In the genomic region with DNA sequence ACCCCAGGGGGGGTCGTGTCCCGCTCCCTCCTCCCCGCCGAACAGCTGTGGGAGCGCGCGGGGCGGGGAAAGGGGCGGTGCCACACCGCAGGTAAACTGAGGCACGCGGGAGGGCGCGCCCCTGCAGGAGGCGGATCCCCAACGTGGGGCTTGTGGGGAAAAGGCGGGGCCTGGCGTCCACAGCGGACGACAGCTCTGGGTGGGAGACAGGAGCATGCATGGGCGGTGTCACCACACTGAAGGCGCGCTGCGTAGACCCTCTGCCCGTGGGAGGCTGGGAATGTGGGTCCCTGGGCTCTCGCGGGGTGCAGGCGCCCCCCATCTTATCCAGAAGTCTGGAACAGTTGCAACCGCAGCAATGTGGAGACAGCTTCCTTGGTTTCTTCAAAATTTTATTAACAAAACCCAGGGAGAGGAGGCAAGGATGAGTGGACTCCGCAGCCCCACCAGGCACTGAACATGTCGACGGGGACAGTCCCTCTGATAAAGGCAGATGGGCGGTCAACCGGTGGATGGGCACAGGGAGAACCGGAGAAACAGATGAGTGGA, we compare ENCODE assay signal across 8 cellular contexts. TPM values are rescaled to one million over a fixed set of nuclear protein-coding genes. Genes with fewer than 3 reads are reported as not detected.
DNase-seq lines count a peak whose midpoint lies in the region; ATAC-seq, FAIRE-seq and TF ChIP-seq lines count a peak whose summit lies in the region.

No MANE protein-coding gene starts in this region.

- POLR2A ChIA-PET in K562 (lab: Yijun Ruan, JAX): interaction anchor here (0.6 to 2.1 kb wide), 8 partner anchors 8 to 93 kb away, joined by 3 to 7 read pairs (median 4); a partner anchor contains a TSS

- peak overlapping the region; percentile 86 for H3K27ac ChIP-seq in K562 (ENCODE audit: extremely low read depth, low read depth, low read length)
- H3K27ac ChIP-seq in right lobe of liver: peak overlapping the region; percentile 84 to 91 (median 89)
- peak overlapping the region; percentile 63 to 97 (median 91) for H3K27ac ChIP-seq in tibial nerve

- TF ChIP-seq POLR2A in K562 (conservative IDR thresholded peaks at IDR 0.05) (no peak), right lobe of liver (IDR thresholded peaks at IDR 0.05) (no peak), tibial nerve (IDR thresholded peaks at IDR 0.05) (no peak)

- H3K9ac ChIP-seq in K562 (ENCODE audit: insufficient read depth in 1 of 2, low read depth in 2 of 2, low read length in 2 of 2): peak overlapping the region; percentile 97 to 99; a peak in 3 of 4 replicates

- no peaks in the 10 kb centered on the region for H3K9me1 ChIP-seq in K562 (ENCODE audit: control insufficient read depth, insufficient read depth, low read length)

- peak overlapping the region; percentile 95 for H3K4me2 ChIP-seq in K562 (ENCODE audit: insufficient read depth, low read length)

- CTCF ChIA-PET in activated CD8-positive, alpha-beta memory T cell treated with anti-CD3 and anti-CD28 coated beads, Interleukin-2, amount 10 ng/mL, durations not matched to agents 7 days and 5 days (lab: Charles Lee): interaction anchor here (0.7 to 2.9 kb wide), 8 partner anchors 8 to 148 kb away, joined by 3 to 22 read pairs (median 6); a partner anchor contains a TSS
- CTCF ChIA-PET in K562 (lab: Yijun Ruan, JAX; ENCODE audit: low intra/inter-chr PET ratio): no interaction called here

- peak overlapping the region; percentile 97 for H2AFZ ChIP-seq in K562 (ENCODE audit: low read depth, low read length)

- no peak for DNase-seq in activated CD8-positive, alpha-beta memory T cell treated with anti-CD3 and anti-CD28 coated beads, Interleukin-2, amount 10 ng/mL, durations not matched to agents 7 days and 5 days
- DNase-seq in activated CD8-positive, alpha-beta memory T cell treated with anti-CD3 and anti-CD28 coated beads for 24 hours: no peak
- DNase-seq in K562 (ENCODE audit: extremely low read depth in 1 of 4, low spot score in 3 of 4) (no peak), right lobe of liver (no peak), tibial nerve (ENCODE audit: low spot score in 2 of 2) (no peak), SK-N-DZ (ENCODE audit: low spot score) (no peak)

- peak overlapping the region; percentile 99 for H3K4me3 Mint-ChIP-seq in activated CD8-positive, alpha-beta memory T cell treated with anti-CD3 and anti-CD28 coated beads, Interleukin-2, amount 10 ng/mL, durations not matched to agents 7 days and 5 days

- no TSS peak for BruUV-seq in K562 (replicated peaks; lab: Mats Ljungman, UMichigan)

- no peaks in the 10 kb centered on the region for H3K27me3 Mint-ChIP-seq in activated CD8-positive, alpha-beta memory T cell treated with anti-CD3 and anti-CD28 coated beads, Interleukin-2, amount 10 ng/mL, durations not matched to agents 7 days and 5 days

- no peak for TF ChIP-seq RAD21 in K562 (CRISPR knock-in tag; conservative IDR thresholded peaks at IDR 0.05 in 1 of 2, IDR thresholded peaks at IDR 0.05 in 1 of 2)

- 31% methylated on average over 9 of the region's 35 CpGs for WGBS in K562 (ENCODE audit: insufficient coverage, low coverage, missing lambda C conversion rate)
- 71% methylated on average over 4 of the region's 35 CpGs for WGBS in right lobe of liver (ENCODE audit: insufficient coverage, low coverage, low lambda C conversion rate, missing lambda C conversion rate)
- WGBS in tibial nerve, 2 donors: 42 to 83% methylated on average over 13 to 29 of the region's 35 CpGs

- H3K4me1 Mint-ChIP-seq in activated CD8-positive, alpha-beta memory T cell treated with anti-CD3 and anti-CD28 coated beads, Interleukin-2, amount 10 ng/mL, durations not matched to agents 7 days and 5 days: peaks cover 60% of the 10 kb centered on the region

- in situ Hi-C loops in K562 (cut with MboI): no loop called here

- H3K9me3 Mint-ChIP-seq in activated CD8-positive, alpha-beta memory T cell treated with anti-CD3 and anti-CD28 coated beads, Interleukin-2, amount 10 ng/mL, durations not matched to agents 7 days and 5 days (ENCODE audit: low read depth): no peaks in the 10 kb centered on the region

- no peak for TF ChIP-seq EP300 in K562 (IDR thresholded peaks at IDR 0.05; ENCODE audit: low read length)
- no peak for TF ChIP-seq EP300 in tibial nerve (IDR thresholded peaks at IDR 0.05)

- H3K4me3 ChIP-seq in K562: peak overlapping the region; percentile 74
- H3K4me3 ChIP-seq in right lobe of liver: peak overlapping the region; percentile 72 to 86 (median 86)
- H3K4me3 ChIP-seq in tibial nerve: peak overlapping the region; percentile 49 to 99 (median 88)

- intact Hi-C loops in K562 (cut with micrococcal nuclease) (no loop called here), right lobe of liver (cut with DNase I) (loop anchor here in 1 of 2 donors (10.0 kb wide), 1 partner anchor 73 kb away; no protein-coding TSS in a partner anchor)

- TF ChIP-seq CTCF in K562 (IDR thresholded peaks at IDR 0.05 in 2 of 3, conservative IDR thresholded peaks at IDR 0.05 in 1 of 3; ENCODE audit: insufficient read depth in 2 of 3, low read depth in 1 of 3, low read length in 3 of 3) (no peak), right lobe of liver (IDR thresholded peaks at IDR 0.05) (no peak), tibial nerve (IDR thresholded peaks at IDR 0.05) (no peak)

- peaks cover 7 to 41% of the 10 kb centered on the region in 2 experiments; a peak in 3 of 5 replicates for H3K4me1 ChIP-seq in K562 (replicated peaks in 1 of 2; ENCODE audit: control insufficient read depth in 2 of 2, insufficient read depth in 2 of 2, low read length in 2 of 2)
- H3K4me1 ChIP-seq in right lobe of liver: peaks cover 0 to 25% (median 6%) of the 10 kb centered on the region in 4 donors
- peaks cover 0 to 42% (median 19%) of the 10 kb centered on the region in 4 donors for H3K4me1 ChIP-seq in tibial nerve

- H3K27me3 ChIP-seq in K562 (ENCODE audit: control insufficient read depth in 2 of 2, insufficient read depth in 2 of 2, low read length in 2 of 2) (no peaks in the 10 kb centered on the region), right lobe of liver (no peaks in the 10 kb centered on the region), tibial nerve (no peaks in the 10 kb centered on the region)

- peak overlapping the region; percentile 95 for H3K27ac Mint-ChIP-seq in activated CD8-positive, alpha-beta memory T cell treated with anti-CD3 and anti-CD28 coated beads, Interleukin-2, amount 10 ng/mL, durations not matched to agents 7 days and 5 days

- H3K9me3 ChIP-seq in K562 (replicated peaks; ENCODE audit: control insufficient read depth, insufficient read depth, low read depth, low read length): no peaks in the 10 kb centered on the region
- no peaks in the 10 kb centered on the region for H3K9me3 ChIP-seq in right lobe of liver
- H3K9me3 ChIP-seq in tibial nerve: no peaks in the 10 kb centered on the region

- H3K79me2 ChIP-seq in K562 (ENCODE audit: control insufficient read depth, insufficient read depth, low read length): peaks cover 46% of the 10 kb centered on the region

- no peak for FAIRE-seq in K562 (lab: Jason Lieb, UNC)

- H3K36me3 ChIP-seq in K562 (ENCODE audit: control insufficient read depth, insufficient read depth, low read length) (peaks cover 74% of the 10 kb centered on the region; the same call in 2 of the 3 replicates), right lobe of liver (peaks cover 0 to 23% (median 2%) of the 10 kb centered on the region in 4 donors), tibial nerve (peaks cover 0 to 59% (median 0%) of the 10 kb centered on the region in 3 donors)

- ATAC-seq in activated CD8-positive, alpha-beta memory T cell treated with anti-CD3 and anti-CD28 coated beads, Interleukin-2, amount 10 ng/mL, durations not matched to agents 7 days and 5 days: no peak
- ATAC-seq in K562 (no peak), right lobe of liver (no peak), HG02588 (IDR thresholded peaks at IDR 0.05; ENCODE audit: unreplicated experiment) (no peak), GM19035 (IDR thresholded peaks at IDR 0.05; ENCODE audit: unreplicated experiment) (no peak)

- peaks cover 53% of the 10 kb centered on the region for H3K36me3 Mint-ChIP-seq in activated CD8-positive, alpha-beta memory T cell treated with anti-CD3 and anti-CD28 coated beads, Interleukin-2, amount 10 ng/mL, durations not matched to agents 7 days and 5 days

- peaks cover 2% of the 10 kb centered on the region; the same call in 1 of the 2 replicates for H4K20me1 ChIP-seq in K562 (replicated peaks; ENCODE audit: control insufficient read depth, insufficient read depth, low read length)

RNA-seq across cellular contexts. Expression of a gene that starts 0.7 kb away (rescaled TPM):
- total RNA-seq in activated CD8-positive, alpha-beta memory T cell treated with anti-CD3 and anti-CD28 coated beads, Interleukin-2, amount 10 ng/mL, durations not matched to agents 7 days and 5 days: 100 to 1,000 TPM in 1 of 2 experiments, 10 to 100 TPM in 1; 97.8 to 106 TPM
- total RNA-seq in K562 (2011; cell fraction: chromatin; rRNA removed; ENCODE audit: low replicate concordance): 124 and 196 TPM in 2 replicates
- 127 and 147 TPM in 2 replicates for total RNA-seq in K562 (2011; cell fraction: nucleolus; rRNA removed)
- 103 and 106 TPM in 2 replicates for total RNA-seq in K562 (2011; cell fraction: nucleoplasm; rRNA removed)
- total RNA-seq in K562 (2014; rRNA removed) (44.5 and 46.7 TPM in 2 replicates), K562 (2014; rRNA removed; fragmentation: Illumina TruSeq; extraction: Trizol) (14.8 and 16.4 TPM in 2 replicates), K562 (2015; rRNA removed; fragmentation: Illumina TruSeq; extraction: Trizol) (31.7 and 32.8 TPM in 2 replicates), K562 (2021) (59.7 and 60.9 TPM in 2 replicates), right lobe of liver (10 to 100 TPM; 29.7 to 32.4 (median 30.7) TPM), tibial nerve (100 to 1,000 TPM in 1 of 4 donors, 10 to 100 TPM in 3; 69.3 to 103 (median 85.7) TPM)
- polyA plus RNA-seq in K562 (2011; rRNA removed) (32.3 and 38.1 TPM in 2 replicates), K562 (2014; fragmentation: Illumina TruSeq; extraction: Trizol) (26.1 and 37.4 TPM in 2 replicates), K562 (2014; fragmentation: Nextera tagmentation; extraction: Ambion mirVana) (1 to 10 TPM; 3.0 to 3.6 TPM), K562 (2014; rRNA removed) (47.2 and 49.3 TPM in 2 replicates)
- 28.5 and 44.3 TPM in 2 replicates for polyA plus RNA-seq in K562 (2011; cell fraction: cytosol; rRNA removed)
- polyA plus RNA-seq in K562 (2011; cell fraction: nucleus; rRNA removed): 169 and 222 TPM in 2 replicates
- polyA plus RNA-seq in K562 (2012): 32.7 and 37.7 TPM in 2 replicates
- 23.8 and 26.4 TPM in 2 replicates for polyA minus RNA-seq in K562 (2011; rRNA and poly(A)+ RNA removed)
- 18.7 and 25.3 TPM in 2 replicates for polyA minus RNA-seq in K562 (2011; cell fraction: cytosol; rRNA and poly(A)+ RNA removed)
- polyA minus RNA-seq in K562 (2011; cell fraction: nucleus; rRNA and poly(A)+ RNA removed): 76.1 and 92.1 TPM in 2 replicates
- polyA plus RNA-seq in SK-N-DZ (2014; cell fraction: cytosol; rRNA removed): 37.6 and 48.4 TPM in 2 replicates
- polyA plus RNA-seq in SK-N-DZ (2014; cell fraction: nucleus; rRNA removed): 129 TPM in 2 replicates

RNA-seq across cellular contexts. Expression of a gene that starts 5.4 kb away (rescaled TPM):
- 100 to 1,000 TPM; 128 to 150 TPM for total RNA-seq in activated CD8-positive, alpha-beta memory T cell treated with anti-CD3 and anti-CD28 coated beads, Interleukin-2, amount 10 ng/mL, durations not matched to agents 7 days and 5 days
- total RNA-seq in K562 (2011; cell fraction: chromatin; rRNA removed; ENCODE audit: low replicate concordance): 157 and 311 TPM in 2 replicates
- 176 and 189 TPM in 2 replicates for total RNA-seq in K562 (2011; cell fraction: nucleolus; rRNA removed)
- 138 and 156 TPM in 2 replicates for total RNA-seq in K562 (2011; cell fraction: nucleoplasm; rRNA removed)
- total RNA-seq in K562 (2014; rRNA removed) (43.3 and 46.4 TPM in 2 replicates), K562 (2014; rRNA removed; fragmentation: Illumina TruSeq; extraction: Trizol) (23.1 and 26.3 TPM in 2 replicates), K562 (2015; rRNA removed; fragmentation: Illumina TruSeq; extraction: Trizol) (34.1 and 36.4 TPM in 2 replicates), K562 (2021) (59.1 and 81.0 TPM in 2 replicates), right lobe of liver (10 to 100 TPM; 16.4 to 34.9 (median 26.1) TPM), tibial nerve (100 to 1,000 TPM in 1 of 4 donors, 10 to 100 TPM in 3; 73.9 to 131 (median 81.6) TPM)
- polyA plus RNA-seq in K562 (2011; rRNA removed) (31.2 and 52.9 TPM in 2 replicates), K562 (2014; fragmentation: Illumina TruSeq; extraction: Trizol) (40.3 and 51.2 TPM in 2 replicates), K562 (2014; fragmentation: Nextera tagmentation; extraction: Ambion mirVana) (1 to 10 TPM; 3.4 to 7.4 TPM), K562 (2014; rRNA removed) (59.1 and 84.5 TPM in 2 replicates)
- 63.8 and 103 TPM in 2 replicates for polyA plus RNA-seq in K562 (2011; cell fraction: cytosol; rRNA removed)
- polyA plus RNA-seq in K562 (2011; cell fraction: nucleus; rRNA removed): 461 and 501 TPM in 2 replicates
- polyA plus RNA-seq in K562 (2012): 69.9 and 70.3 TPM in 2 replicates
- polyA minus RNA-seq in K562 (2011; rRNA and poly(A)+ RNA removed): 17.5 and 20.7 TPM in 2 replicates
- polyA minus RNA-seq in K562 (2011; cell fraction: cytosol; rRNA and poly(A)+ RNA removed): 17.8 and 22.5 TPM in 2 replicates
- polyA minus RNA-seq in K562 (2011; cell fraction: nucleus; rRNA and poly(A)+ RNA removed): 37.6 and 42.1 TPM in 2 replicates
- polyA plus RNA-seq in SK-N-DZ (2014; cell fraction: cytosol; rRNA removed): 47.0 and 69.6 TPM in 2 replicates
- 301 and 339 TPM in 2 replicates for polyA plus RNA-seq in SK-N-DZ (2014; cell fraction: nucleus; rRNA removed)

RNA-seq across cellular contexts. Expression of a gene that starts 15.8 kb away (rescaled TPM):
- total RNA-seq in activated CD8-positive, alpha-beta memory T cell treated with anti-CD3 and anti-CD28 coated beads, Interleukin-2, amount 10 ng/mL, durations not matched to agents 7 days and 5 days: under 1 TPM; 0.16 to 0.50 TPM
- 4.0 and 14.5 TPM in 2 replicates for total RNA-seq in K562 (2011; cell fraction: chromatin; rRNA removed; ENCODE audit: low replicate concordance)
- 1.5 and 2.2 TPM in 2 replicates for total RNA-seq in K562 (2011; cell fraction: nucleolus; rRNA removed)
- total RNA-seq in K562 (2011; cell fraction: nucleoplasm; rRNA removed): 2.4 and 3.8 TPM in 2 replicates
- total RNA-seq in K562 (2014; rRNA removed) (0.50 and 0.94 TPM in 2 replicates), K562 (2014; rRNA removed; fragmentation: Illumina TruSeq; extraction: Trizol) (1.1 and 1.2 TPM in 2 replicates), K562 (2015; rRNA removed; fragmentation: Illumina TruSeq; extraction: Trizol) (1.2 and 1.6 TPM in 2 replicates), K562 (2021) (0.60 and 0.87 TPM in 2 replicates), right lobe of liver (under 1 TPM in 3 of 6 experiments, not detected in 3; 0.13 to 0.17 (median 0.14) TPM), tibial nerve (1 to 10 TPM; 1.5 to 1.7 (median 1.6) TPM)
- polyA plus RNA-seq in K562 (2011; rRNA removed) (1.4 and 2.2 TPM in 2 replicates), K562 (2014; fragmentation: Illumina TruSeq; extraction: Trizol) (1.1 and 1.6 TPM in 2 replicates), K562 (2014; fragmentation: Nextera tagmentation; extraction: Ambion mirVana) (under 1 TPM; 0.21 to 0.23 TPM), K562 (2014; rRNA removed) (1.9 TPM in 2 replicates)
- 0.09 and 0.63 TPM in 2 replicates for polyA plus RNA-seq in K562 (2011; cell fraction: cytosol; rRNA removed)
- polyA plus RNA-seq in K562 (2011; cell fraction: nucleus; rRNA removed): 4.1 and 5.0 TPM in 2 replicates
- polyA plus RNA-seq in K562 (2012): 1.2 and 2.6 TPM in 2 replicates
- polyA minus RNA-seq in K562 (2011; rRNA and poly(A)+ RNA removed): 1.3 and 1.9 TPM in 2 replicates
- polyA minus RNA-seq in K562 (2011; cell fraction: cytosol; rRNA and poly(A)+ RNA removed): not detected in 2 replicates
- 1.2 and 1.3 TPM in 2 replicates for polyA minus RNA-seq in K562 (2011; cell fraction: nucleus; rRNA and poly(A)+ RNA removed)
- polyA plus RNA-seq in SK-N-DZ (2014; cell fraction: cytosol; rRNA removed): 0.29 TPM in 1 of 2 replicates, not detected in the other
- not detected in 2 replicates for polyA plus RNA-seq in SK-N-DZ (2014; cell fraction: nucleus; rRNA removed)
